Comparison of ENCODE assay signal across 24 cellular contexts in the genomic region with DNA sequence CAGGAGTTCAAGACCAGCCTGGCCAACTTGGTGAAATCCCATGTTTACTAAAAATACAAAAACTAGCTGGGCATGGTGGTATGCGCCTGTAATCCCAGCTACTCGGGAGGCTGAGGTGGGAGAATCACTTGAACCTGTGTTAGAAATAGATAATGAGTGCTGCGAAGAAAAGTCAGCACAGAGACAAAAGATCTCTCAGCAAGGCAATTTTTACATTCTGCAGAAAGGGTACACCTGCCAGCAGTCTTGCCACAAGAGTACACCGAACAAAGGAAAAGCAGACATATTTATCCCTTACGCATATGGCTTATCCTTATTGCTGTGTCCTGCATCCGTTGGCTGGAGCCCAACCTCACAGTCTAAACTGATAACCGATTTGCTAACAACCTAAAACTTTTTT. TPM values are rescaled to one million over a fixed set of nuclear protein-coding genes. Genes with fewer than 3 reads are reported as not detected.
DNase-seq lines count a peak whose midpoint lies in the region; ATAC-seq, FAIRE-seq and TF ChIP-seq lines count a peak whose summit lies in the region.
"Had no signal": no experiment of that assay in that cellular context is flagged by ENCODE, and none has a peak within 500 bp of the region (broad histone marks: within the 10 kb centered on the region; RNA-seq: fewer than 3 reads in every experiment).

No MANE protein-coding gene starts in this region.

- H2BK120ac ChIP-seq in mesenchymal stem cell (ENCODE audit: low read depth, low read length): peak overlapping the region; percentile 34

- no peak overlapping the region for H4K8ac ChIP-seq in mesenchymal stem cell (ENCODE audit: low read length)

- H3K4me2 ChIP-seq in GM12878 (ENCODE audit: control insufficient read depth, insufficient read depth) (no peak overlapping the region), mesenchymal stem cell (ENCODE audit: low read length, poor library complexity, severe bottlenecking) (no peak overlapping the region)
- H3K4me2 ChIP-seq: BLaER1 had no signal

- no peak overlapping the region for H4K91ac ChIP-seq in mesenchymal stem cell (ENCODE audit: low read length)

- no peak overlapping the region for H3K14ac ChIP-seq in mesenchymal stem cell (ENCODE audit: low read length in 2 of 2)

- no peak overlapping the region for H2AK5ac ChIP-seq in mesenchymal stem cell (ENCODE audit: low read length, severe bottlenecking)

- no peaks in the 10 kb centered on the region for H3K4me1 ChIP-seq in HEK293 (ENCODE audit: control insufficient read depth, insufficient read depth, low read length)
- no peaks in the 10 kb centered on the region for H3K4me1 ChIP-seq in GM12878 (ENCODE audit: control insufficient read depth, insufficient read depth, low read length)
- no peaks in the 10 kb centered on the region for H3K4me1 ChIP-seq in mesenchymal stem cell (ENCODE audit: control insufficient read depth, insufficient read depth, low read depth, low read length)
- H3K4me1 ChIP-seq: BE2C, BLaER1 had no signal

- no peak overlapping the region for H3K27ac ChIP-seq in HEK293 (ENCODE audit: extremely low read depth, low read depth, low read length)
- no peak overlapping the region for H3K27ac ChIP-seq in GM12878 (ENCODE audit: control insufficient read depth, insufficient read depth)
- H3K27ac ChIP-seq in mesenchymal stem cell (ENCODE audit: low read length, poor library complexity, severe bottlenecking): no peak overlapping the region
- H3K27ac ChIP-seq: BLaER1 had no signal

- ATAC-seq in GM12878 (no peak), HG02759 (IDR thresholded peaks at IDR 0.05; ENCODE audit: unreplicated experiment) (no peak), HG03457 (IDR thresholded peaks at IDR 0.05; ENCODE audit: unreplicated experiment) (no peak)

- no peak for DNase-seq in GM12878 (ENCODE audit: low read depth, low spot score)
- no peak for DNase-seq in mesenchymal stem cell
- DNase-seq in SKM-1 treated with dmso at 0.1 percent for 144 hours (lab: John Stamatoyannopoulos, UW; ENCODE audit: unreplicated experiment): no peak
- DNase-seq: 8988T; ACHN; BE2C; C1 segment of cervical spinal cord; CD4-positive, alpha-beta memory T cell; CD4-positive, CD25-positive, alpha-beta regulatory T cell; CD8-positive, alpha-beta memory T cell; COR-L47; DMS 273 treated with DMSO at 0.1 percent for 48 hours; DMS153; DMS53; DMS79; DND-41; GDM1 had no signal

- WGBS in GM12878 (ENCODE audit: insufficient coverage, insufficient replicate concordance, low lambda C conversion rate, missing lambda C conversion rate): 65% methylated on average over 7 of the region's 7 CpGs
- 100% methylated on average over 5 of the region's 7 CpGs for WGBS in mesenchymal stem cell

- no peaks in the 10 kb centered on the region for H3K79me1 ChIP-seq in mesenchymal stem cell (replicated peaks; ENCODE audit: low read length, poor library complexity, severe bottlenecking)

- no peaks in the 10 kb centered on the region for H4K20me1 ChIP-seq in GM12878 (ENCODE audit: control insufficient read depth, insufficient read depth)
- H4K20me1 ChIP-seq: BLaER1 had no signal

- POLR2A ChIA-PET in HEK293 (lab: Yijun Ruan, JAX) (no interaction called here), GM12878 (lab: Charles Lee) (no interaction called here)

- H2AFZ ChIP-seq in GM12878 (ENCODE audit: control insufficient read depth, low read depth, low read length) (no peak overlapping the region), mesenchymal stem cell (ENCODE audit: low read depth, low read length) (no peak overlapping the region)

- CTCF ChIA-PET in HEK293 (lab: Yijun Ruan, JAX) (no interaction called here), GM12878 (lab: Yijun Ruan, JAX) (no interaction called here)

- H3K36me3 ChIP-seq in HEK293 (ENCODE audit: control insufficient read depth in 2 of 2, insufficient read depth in 1 of 2, low read length in 2 of 2): no peaks in the 10 kb centered on the region
- H3K36me3 ChIP-seq in GM12878 (ENCODE audit: control insufficient read depth in 2 of 2, insufficient read depth in 2 of 2, low read length in 1 of 2): no peaks in the 10 kb centered on the region
- no peaks in the 10 kb centered on the region for H3K36me3 ChIP-seq in mesenchymal stem cell (ENCODE audit: control insufficient read depth in 1 of 2, insufficient read depth in 2 of 2, low read depth in 1 of 2, low read length in 2 of 2)
- H3K36me3 ChIP-seq: BE2C, BLaER1 had no signal

- no peak overlapping the region for H3K23ac ChIP-seq in mesenchymal stem cell (ENCODE audit: low read length in 2 of 2)

- no peak for FAIRE-seq in GM12878 (lab: Jason Lieb, UNC)
- FAIRE-seq: A204.1, GM12891, GM19239 had no signal

- peak overlapping the region in 1 of 2 experiments; percentile 2 for H3K18ac ChIP-seq in mesenchymal stem cell (ENCODE audit: low read depth in 1 of 2, low read length in 2 of 2)

- TF ChIP-seq RAD21 in GM12878 (IDR thresholded peaks at IDR 0.05; ENCODE audit: insufficient read depth, low read depth, low read length): no peak

- H3K4me3 ChIP-seq in HEK293 (ENCODE audit: low read depth, low read length) (no peak overlapping the region), GM12878 (no peak overlapping the region), mesenchymal stem cell (ENCODE audit: insufficient read depth in 1 of 2, low read depth in 1 of 2, low read length in 2 of 2) (no peak overlapping the region)
- H3K4me3 ChIP-seq: BLaER1 had no signal

- no peaks in the 10 kb centered on the region for H3K79me2 ChIP-seq in GM12878 (ENCODE audit: control insufficient read depth, insufficient read depth, low read length)

- TF ChIP-seq CTCF in HEK293 (tag by site-specific recombination; IDR thresholded peaks at IDR 0.05) (no peak), GM12878 (IDR thresholded peaks at IDR 0.05 in 2 of 3, conservative IDR thresholded peaks at IDR 0.05 in 1 of 3; ENCODE audit: control insufficient read depth in 2 of 3, extremely low read depth in 1 of 3, insufficient read depth in 1 of 3, low read depth in 3 of 3, low read length in 3 of 3) (no peak)

- H3K9ac ChIP-seq in GM12878 (ENCODE audit: control insufficient read depth, insufficient read depth, low read length): no peak overlapping the region
- H3K9ac ChIP-seq in mesenchymal stem cell (ENCODE audit: low read length): no peak overlapping the region
- H3K9ac ChIP-seq: BLaER1 had no signal

- H2BK12ac ChIP-seq in mesenchymal stem cell (ENCODE audit: low read length in 2 of 2): no peak overlapping the region

- no peaks in the 10 kb centered on the region for H3K27me3 ChIP-seq in GM12878 (replicated peaks in 1 of 2; ENCODE audit: control insufficient read depth in 2 of 2, insufficient read depth in 2 of 2, low read length in 1 of 2)
- no peaks in the 10 kb centered on the region for H3K27me3 ChIP-seq in mesenchymal stem cell (ENCODE audit: control insufficient read depth in 1 of 2, insufficient read depth in 1 of 2, low read length in 2 of 2)
- H3K27me3 ChIP-seq: BE2C, BLaER1 had no signal

- H2BK15ac ChIP-seq in mesenchymal stem cell (ENCODE audit: low read depth, poor library complexity, severe bottlenecking): no peak overlapping the region

- H3K4ac ChIP-seq in mesenchymal stem cell (ENCODE audit: low read depth in 1 of 2, low read length in 2 of 2): no peak overlapping the region

- TF ChIP-seq POLR2A in GM12878 (IDR thresholded peaks at IDR 0.05; ENCODE audit: low read depth, low read length): no peak

- RAD21 ChIA-PET in GM12878 (lab: Charles Lee; ENCODE audit: unreplicated experiment): no interaction called here

- no peak for TF ChIP-seq EP300 in GM12878 (IDR thresholded peaks at IDR 0.05; ENCODE audit: borderline replicate concordance in 1 of 2, control insufficient read depth in 1 of 2, low read depth in 2 of 2, low read length in 2 of 2)

- no peak overlapping the region for H2BK5ac ChIP-seq in mesenchymal stem cell (ENCODE audit: low read depth, low read length, poor library complexity, severe bottlenecking)

- in situ Hi-C loops in GM12878 (cut with MboI): no loop called here

- SMC1A ChIA-PET in GM12878 (lab: Charles Lee; ENCODE audit: uncharacterized antibody, unreplicated experiment): interaction anchor here (1.1 kb wide), 1 partner anchor 441 kb away, joined by 3 read pairs; no protein-coding TSS in a partner anchor

- H3K9me3 ChIP-seq in HEK293 (ENCODE audit: control insufficient read depth, insufficient read depth, low read depth, low read length): no peaks in the 10 kb centered on the region
- peaks cover 2% of the 10 kb centered on the region for H3K9me3 ChIP-seq in GM12878 (replicated peaks; ENCODE audit: control insufficient read depth, insufficient read depth, low read length)
- peaks cover 6% of the 10 kb centered on the region for H3K9me3 ChIP-seq in mesenchymal stem cell (ENCODE audit: control insufficient read depth, low read length)
- H3K9me3 ChIP-seq: BE2C had no signal

- BruUV-seq in GM12878 (replicated peaks; lab: Mats Ljungman, UMichigan): no TSS peak

- intact Hi-C loops in GM12878 (cut with micrococcal nuclease; ENCODE audit: unreplicated experiment): no loop called here

TF ChIP-seq in HEK293, 187 proteins besides CTCF, POLR2A, EP300 and RAD21 (continues in another document):
- TF ChIP-seq SETDB1 (IDR thresholded peaks at IDR 0.05; ENCODE audit: insufficient read length, low read length) (peak; percentile 89), ZNF2 (tag by site-specific recombination; IDR thresholded peaks at IDR 0.05) (no peak)

TF ChIP-seq in GM12878, 131 proteins besides CTCF, POLR2A, EP300 and RAD21:
- TF ChIP-seq EGR1 (IDR thresholded peaks at IDR 0.05; ENCODE audit: borderline replicate concordance in 1 of 2, low read depth in 2 of 2, low read length in 2 of 2) (no peak), CBX5 (IDR thresholded peaks at IDR 0.05; ENCODE audit: low read depth) (peak; percentile 79; the same call in 1 of the 2 replicates)

RNA-seq across cellular contexts. Expression of a gene that starts 16.2 kb away (rescaled TPM):
- total RNA-seq in GM12878 (2013; cell fraction: nucleolus; rRNA removed): 245 and 259 TPM in 2 replicates
- total RNA-seq in GM12878 (2014; rRNA removed) (47.0 and 61.9 TPM in 2 replicates), GM12878 (2014; rRNA removed; fragmentation: Illumina TruSeq; extraction: Trizol) (79.3 and 80.8 TPM in 2 replicates), GM12878 (2021) (52.3 and 52.7 TPM in 2 replicates)
- polyA plus RNA-seq in GM12878 (2011; ENCODE audit: low read depth): 26.9 TPM
- polyA plus RNA-seq in GM12878 (2011; rRNA removed) (96.2 and 163 TPM in 2 replicates), GM12878 (2014; fragmentation: Illumina TruSeq; extraction: Trizol) (64.6 and 82.2 TPM in 2 replicates), GM12878 (2014; fragmentation: Nextera tagmentation; extraction: Ambion mirVana) (10 to 100 TPM; 27.0 to 32.5 TPM), GM12878 (2014; rRNA removed) (35.2 and 41.9 TPM in 2 replicates), GM12878 (2016; fragmentation: Nextera tagmentation; extraction: Ambion mirVana) (10 to 100 TPM; 58.4 to 65.8 TPM)
- 21.1 and 24.1 TPM in 2 replicates for polyA plus RNA-seq in GM12878 (2011; cell fraction: cytosol; rRNA removed)
- 47.4 and 47.9 TPM in 2 replicates for polyA plus RNA-seq in GM12878 (2011; cell fraction: nucleus; rRNA removed)
- polyA plus RNA-seq in GM12878 (2012): 44.8 and 50.5 TPM in 2 replicates
- polyA minus RNA-seq in GM12878 (2011; rRNA and poly(A)+ RNA removed): 36.5 and 47.3 TPM in 2 replicates
- polyA minus RNA-seq in GM12878 (2011; cell fraction: cytosol; rRNA and poly(A)+ RNA removed): 23.4 and 33.1 TPM in 2 replicates
- polyA minus RNA-seq in GM12878 (2011; cell fraction: nucleus; rRNA and poly(A)+ RNA removed): 27.8 and 40.3 TPM in 2 replicates
- 35.5 TPM for polyA plus RNA-seq in mesenchymal stem cell (2013, experiment 1 of 2)
- 37.4 TPM for polyA plus RNA-seq in mesenchymal stem cell (2013, experiment 2 of 2)
